Comparison of ENCODE assay signal across 20 cellular contexts in genomic region chr5:171436804-171437285, GRCh38. TPM values are rescaled to one million over a fixed set of nuclear protein-coding genes. Genes with fewer than 3 reads are reported as not detected.
"Had no signal": no experiment of that assay in that cellular context is flagged by ENCODE, and none has a peak within 500 bp of the region (broad histone marks: within the 10 kb centered on the region; RNA-seq: fewer than 3 reads in every experiment).

No MANE protein-coding gene starts in this region.

- H3K4me1 Mint-ChIP-seq: activated naive CD4-positive, alpha-beta T cell treated with anti-CD3 and anti-CD28 coated beads, Interleukin-2, amount 10 ng/mL, durations not matched to agents 7 days and 5 days had no signal

- H3K27me3 Mint-ChIP-seq: activated naive CD4-positive, alpha-beta T cell treated with anti-CD3 and anti-CD28 coated beads, Interleukin-2, amount 10 ng/mL, durations not matched to agents 7 days and 5 days had no signal

- H3K4me3 Mint-ChIP-seq: activated naive CD4-positive, alpha-beta T cell treated with anti-CD3 and anti-CD28 coated beads, Interleukin-2, amount 10 ng/mL, durations not matched to agents 7 days and 5 days; activated T-cell treated with anti-CD3 and anti-CD28 coated beads, Interleukin-2, amount 50 U/mL, for 4 hours; dendritic cell treated with granulocyte-macrophage colony-stimulating factor and Interleukin-4, amounts not matched to agents 40 ng/mL and 50 ng/mL, for 4 days; T-helper 1 cell treated with Interleukin-12 subunit alpha and Interleukin-12 subunit beta and Interleukin-4 antibody, amounts not matched to agents 30 μg/mL and 1 μg/mL, for 36 hours had no signal

- H3K9me3 ChIP-seq: sigmoid colon, tibial artery had no signal

- DNase-seq: activated CD4-positive, alpha-beta T cell treated with anti-CD3 and anti-CD28 coated beads, Interleukin-2, amount 50 U/mL, for 1 hour; activated CD4-positive, CD25-positive, alpha-beta regulatory T cell treated with anti-CD3 and anti-CD28 coated beads, Interleukin-2, amount 50 U/mL, for 72 hours; activated CD8-positive, alpha-beta memory T cell treated with anti-CD3 and anti-CD28 coated beads, Interleukin-2, amount 50 U/mL, for 4 hours; activated naive CD4-positive, alpha-beta T cell treated with anti-CD3 and anti-CD28 coated beads, Interleukin-2, amount 10 ng/mL, durations not matched to agents 7 days and 5 days; activated T-cell treated with anti-CD3 and anti-CD28 coated beads, Interleukin-2, amount 50 U/mL, for 4 hours; aorta; effector CD8-positive, alpha-beta T cell; left colon; midbrain; sigmoid colon; stimulated activated CD4-positive, alpha-beta T cell treated with anti-CD3 and anti-CD28 coated beads, Interleukin-1b, Interleukin-23, amount 100 ng/mL, for 48 hours; stimulated activated naive CD4-positive, alpha-beta T cell treated with Interleukin-2 at 50 U/mL for 16 hours; substantia nigra; tibial artery had no signal

- H3K4me1 ChIP-seq: sigmoid colon, tibial artery had no signal

- H3K9me3 Mint-ChIP-seq: activated naive CD4-positive, alpha-beta T cell treated with anti-CD3 and anti-CD28 coated beads, Interleukin-2, amount 10 ng/mL, durations not matched to agents 7 days and 5 days; activated T-cell treated with anti-CD3 and anti-CD28 coated beads, Interleukin-2, amount 50 U/mL, for 4 hours; dendritic cell treated with granulocyte-macrophage colony-stimulating factor and Interleukin-4, amounts not matched to agents 40 ng/mL and 50 ng/mL, for 4 days; T-helper 1 cell treated with Interleukin-12 subunit alpha and Interleukin-12 subunit beta and Interleukin-4 antibody, amounts not matched to agents 30 μg/mL and 1 μg/mL, for 36 hours had no signal

- H3K36me3 ChIP-seq: sigmoid colon, tibial artery had no signal

- H3K4me3 ChIP-seq: sigmoid colon, tibial artery had no signal

- FAIRE-seq: bronchial epithelial cell, endothelial cell of umbilical vein, urothelium cell line had no signal

- H3K27me3 ChIP-seq: sigmoid colon, tibial artery had no signal

- H3K36me3 Mint-ChIP-seq: activated naive CD4-positive, alpha-beta T cell treated with anti-CD3 and anti-CD28 coated beads, Interleukin-2, amount 10 ng/mL, durations not matched to agents 7 days and 5 days had no signal

- H3K27ac ChIP-seq: sigmoid colon, tibial artery had no signal

- H3K27ac Mint-ChIP-seq: activated naive CD4-positive, alpha-beta T cell treated with anti-CD3 and anti-CD28 coated beads, Interleukin-2, amount 10 ng/mL, durations not matched to agents 7 days and 5 days; dendritic cell treated with granulocyte-macrophage colony-stimulating factor and Interleukin-4, amounts not matched to agents 40 ng/mL and 50 ng/mL, for 4 days; T-helper 1 cell treated with Interleukin-12 subunit alpha and Interleukin-12 subunit beta and Interleukin-4 antibody, amounts not matched to agents 30 μg/mL and 1 μg/mL, for 36 hours had no signal

- ATAC-seq: left colon had no signal

RNA-seq across cellular contexts. Expression of gene FGF18, which starts 17.4 kb away (rescaled TPM):
- total RNA-seq: bronchial epithelial cell, lung microvascular endothelial cell had no signal
